Comparison of ENCODE assay signal across 15 cellular contexts in genomic region chr11:34432822-34433221, GRCh38. TPM values are rescaled to one million over a fixed set of nuclear protein-coding genes. Genes with fewer than 3 reads are reported as not detected.
DNase-seq lines count a peak whose midpoint lies in the region; FAIRE-seq and TF ChIP-seq lines count a peak whose summit lies in the region.
"Had no signal": no experiment of that assay in that cellular context is flagged by ENCODE, and none has a peak within 500 bp of the region (broad histone marks: within the 10 kb centered on the region; RNA-seq: fewer than 3 reads in every experiment).

No MANE protein-coding gene starts in this region.

- DNase-seq in CD14-positive monocyte (ENCODE audit: low spot score), result no peak
- DNase-seq in MV-4-11 (lab: John Stamatoyannopoulos, UW), result peak; percentile 94
- peak; percentile 38 for DNase-seq in SKM-1 (lab: John Stamatoyannopoulos, UW; ENCODE audit: unreplicated experiment)
- no peak for DNase-seq in activated naive CD8-positive, alpha-beta T cell treated with anti-CD3 and anti-CD28 coated beads for 36 hours
- no peak for DNase-seq in GM20000 (ENCODE audit: low spot score)
- no peak for DNase-seq in HTR-8/SVneo (ENCODE audit: insufficient read length, low spot score)
- no peak for DNase-seq in GM19238 (ENCODE audit: insufficient read length, low spot score)
- DNase-seq: Caco-2, GM23248, NCI-H1048, NCI-H1694, NCI-H69, SHP77 had no signal

- TF ChIP-seq CTCF in CD14-positive monocyte (IDR thresholded peaks at IDR 0.05) (no peak), GM20000 (IDR thresholded peaks at IDR 0.05; ENCODE audit: extremely low read depth, missing control alignments) (no peak)

- intact Hi-C loops in CD14-positive monocyte (cut with micrococcal nuclease), result loop anchor here in 1 of 2 donors (5.0 kb wide), 1 partner anchor 61 kb away; no protein-coding TSS in a partner anchor
- intact Hi-C loops in dendritic cell treated with granulocyte-macrophage colony-stimulating factor and Interleukin-4, amounts not matched to agents 40 ng/mL and 50 ng/mL, for 4 days (cut with micrococcal nuclease), result no loop called here

- H3K36me3 Mint-ChIP-seq in CD14-positive monocyte, result no peaks in the 10 kb centered on the region
- no peaks in the 10 kb centered on the region for H3K36me3 Mint-ChIP-seq in dendritic cell treated with granulocyte-macrophage colony-stimulating factor and Interleukin-4, amounts not matched to agents 40 ng/mL and 50 ng/mL, for 4 days (ENCODE audit: low read depth)
- no peaks in the 10 kb centered on the region for H3K36me3 Mint-ChIP-seq in activated naive CD8-positive, alpha-beta T cell treated with anti-CD3 and anti-CD28 coated beads for 36 hours

- H3K27ac Mint-ChIP-seq in CD14-positive monocyte, result peak overlapping the region in 6 of 7 donors; percentile 19 to 89 (median 68)
- peak overlapping the region; percentile 48 for H3K27ac Mint-ChIP-seq in dendritic cell treated with granulocyte-macrophage colony-stimulating factor and Interleukin-4, amounts not matched to agents 40 ng/mL and 50 ng/mL, for 4 days
- no peak overlapping the region for H3K27ac Mint-ChIP-seq in activated naive CD8-positive, alpha-beta T cell treated with anti-CD3 and anti-CD28 coated beads for 36 hours

- peaks cover 0 to 4% (median 0%) of the 10 kb centered on the region in 3 donors for H3K27me3 Mint-ChIP-seq in CD14-positive monocyte (ENCODE audit: low read depth in 3 of 3)
- no peaks in the 10 kb centered on the region for H3K27me3 Mint-ChIP-seq in dendritic cell treated with granulocyte-macrophage colony-stimulating factor and Interleukin-4, amounts not matched to agents 40 ng/mL and 50 ng/mL, for 4 days
- peaks cover 10% of the 10 kb centered on the region for H3K27me3 Mint-ChIP-seq in activated naive CD8-positive, alpha-beta T cell treated with anti-CD3 and anti-CD28 coated beads for 36 hours

- no peaks in the 10 kb centered on the region for H3K9me3 Mint-ChIP-seq in CD14-positive monocyte
- H3K9me3 Mint-ChIP-seq in dendritic cell treated with granulocyte-macrophage colony-stimulating factor and Interleukin-4, amounts not matched to agents 40 ng/mL and 50 ng/mL, for 4 days, result no peaks in the 10 kb centered on the region
- H3K9me3 Mint-ChIP-seq in activated naive CD8-positive, alpha-beta T cell treated with anti-CD3 and anti-CD28 coated beads for 36 hours, result no peaks in the 10 kb centered on the region

- peaks cover 55% of the 10 kb centered on the region for H3K4me1 Mint-ChIP-seq in CD14-positive monocyte
- peaks cover 45% of the 10 kb centered on the region for H3K4me1 Mint-ChIP-seq in dendritic cell treated with granulocyte-macrophage colony-stimulating factor and Interleukin-4, amounts not matched to agents 40 ng/mL and 50 ng/mL, for 4 days (ENCODE audit: low read depth)
- peaks cover 3% of the 10 kb centered on the region for H3K4me1 Mint-ChIP-seq in activated naive CD8-positive, alpha-beta T cell treated with anti-CD3 and anti-CD28 coated beads for 36 hours

- H3K4me3 Mint-ChIP-seq in CD14-positive monocyte, result no peak overlapping the region
- H3K4me3 Mint-ChIP-seq in dendritic cell treated with granulocyte-macrophage colony-stimulating factor and Interleukin-4, amounts not matched to agents 40 ng/mL and 50 ng/mL, for 4 days, result no peak overlapping the region
- H3K4me3 Mint-ChIP-seq in activated naive CD8-positive, alpha-beta T cell treated with anti-CD3 and anti-CD28 coated beads for 36 hours, result no peak overlapping the region

- no peak for FAIRE-seq in HTR-8/SVneo (lab: Jason Lieb, UNC)
- FAIRE-seq: RCC 7860 had no signal

RNA-seq across cellular contexts. Expression of gene CAT, which starts 5.9 kb away (rescaled TPM):
- polyA plus RNA-seq in CD14-positive monocyte, result 100 to 1,000 TPM; 429 to 432 TPM
- total RNA-seq in activated naive CD8-positive, alpha-beta T cell treated with anti-CD3 and anti-CD28 coated beads for 36 hours, result 10 to 100 TPM; 21.0 to 22.8 TPM

Comparison
In these comparisons a context has a peak if more than half of its experiments do, and no peak if none do; other contexts are left out.
1. DNase-seq: peak in MV-4-11 (single experiment) and SKM-1 (single experiment); none in CD14-positive monocyte (single experiment), activated naive CD8-positive, alpha-beta T cell treated with anti-CD3 and anti-CD28 coated beads for 36 hours (single experiment), GM20000 (single experiment), HTR-8/SVneo (single experiment) and GM19238 (single experiment).